In genomic region chr17:82775033-82775823, GRCh38 we compare ENCODE assay signal across 8 cellular contexts. TPM values are rescaled to one million over a fixed set of nuclear protein-coding genes. Genes with fewer than 3 reads are reported as not detected.
DNase-seq lines count a peak whose midpoint lies in the region; ATAC-seq and TF ChIP-seq lines count a peak whose summit lies in the region.

No MANE protein-coding gene starts in this region.

- no peaks in the 10 kb centered on the region for H3K27me3 Mint-ChIP-seq in activated CD4-positive, alpha-beta memory T cell treated with anti-CD3 and anti-CD28 coated beads for 36 hours
- no peaks in the 10 kb centered on the region for H3K27me3 Mint-ChIP-seq in naive thymus-derived CD4-positive, alpha-beta T cell

- intact Hi-C loops in activated CD4-positive, alpha-beta memory T cell treated with anti-CD3 and anti-CD28 coated beads for 36 hours (cut with micrococcal nuclease), result loop anchor here (10.0 kb wide), 1 partner anchor 110 kb away; no protein-coding TSS in a partner anchor
- intact Hi-C loops in naive thymus-derived CD4-positive, alpha-beta T cell (cut with micrococcal nuclease), result loop anchor here in 1 of 2 donors (1.0 kb wide), 1 partner anchor 107 kb away; no protein-coding TSS in a partner anchor

- H3K4me1 ChIP-seq in MM.1S (ENCODE audit: low read length) (no peaks in the 10 kb centered on the region), upper lobe of left lung (peaks cover 5 to 24% (median 8%) of the 10 kb centered on the region in 4 donors)
- peaks cover 8 to 19% of the 10 kb centered on the region in 2 donors for H3K4me1 ChIP-seq in naive thymus-derived CD4-positive, alpha-beta T cell (ENCODE audit: control insufficient read depth in 2 of 2, insufficient read depth in 2 of 2, low read length in 2 of 2)

- no peak overlapping the region for H3K27ac ChIP-seq in MM.1S (ENCODE audit: low read length)
- no peak overlapping the region for H3K27ac ChIP-seq in naive thymus-derived CD4-positive, alpha-beta T cell (ENCODE audit: low read depth, low read length)
- H3K27ac ChIP-seq in upper lobe of left lung, result no peak overlapping the region

- H3K4me3 Mint-ChIP-seq in activated CD4-positive, alpha-beta memory T cell treated with anti-CD3 and anti-CD28 coated beads for 36 hours, result no peak overlapping the region
- H3K4me3 Mint-ChIP-seq in naive thymus-derived CD4-positive, alpha-beta T cell, result peak overlapping the region in 2 of 10 donors; percentile 33 to 42

- H3K4me3 ChIP-seq in MM.1S (ENCODE audit: low read length) (no peak overlapping the region), upper lobe of left lung (peak overlapping the region in 1 of 4 donors; percentile 25)
- peak overlapping the region; percentile 47 for H3K4me3 ChIP-seq in naive thymus-derived CD4-positive, alpha-beta T cell (ENCODE audit: low read length)

- no peaks in the 10 kb centered on the region for H3K27me3 ChIP-seq in MM.1S (replicated peaks; ENCODE audit: insufficient read depth, low read length)
- H3K27me3 ChIP-seq in naive thymus-derived CD4-positive, alpha-beta T cell (ENCODE audit: control insufficient read depth in 2 of 2, insufficient read depth in 2 of 2, low read length in 2 of 2), result no peaks in the 10 kb centered on the region
- no peaks in the 10 kb centered on the region for H3K27me3 ChIP-seq in upper lobe of left lung

- DNase-seq in DMS153 treated with DMSO at 0.1 percent for 48 hours (lab: John Stamatoyannopoulos, UW; ENCODE audit: unreplicated experiment), result peak; percentile 28
- DNase-seq in MM.1S, result no peak
- DNase-seq in activated CD4-positive, alpha-beta memory T cell treated with anti-CD3 and anti-CD28 coated beads for 36 hours, result peak; percentile 52
- peak in 4 of 9 donors; percentile 28 to 56 (median 34) for DNase-seq in naive thymus-derived CD4-positive, alpha-beta T cell
- DNase-seq in upper lobe of left lung, result peak; percentile 71 to 89

- no peak for TF ChIP-seq POLR2A in upper lobe of left lung (IDR thresholded peaks at IDR 0.05)

- H3K9me3 Mint-ChIP-seq in activated CD4-positive, alpha-beta memory T cell treated with anti-CD3 and anti-CD28 coated beads for 36 hours, result no peaks in the 10 kb centered on the region
- H3K9me3 Mint-ChIP-seq in naive thymus-derived CD4-positive, alpha-beta T cell, result no peaks in the 10 kb centered on the region

- no peaks in the 10 kb centered on the region for H3K9me3 ChIP-seq in MM.1S (replicated peaks; ENCODE audit: insufficient read depth, low read length)
- H3K9me3 ChIP-seq in naive thymus-derived CD4-positive, alpha-beta T cell (ENCODE audit: control insufficient read depth in 2 of 3, low read length in 3 of 3), result no peaks in the 10 kb centered on the region
- no peaks in the 10 kb centered on the region for H3K9me3 ChIP-seq in upper lobe of left lung

- TF ChIP-seq CTCF in MM.1S (IDR thresholded peaks at IDR 0.05; ENCODE audit: low read length), result peak; percentile 45
- peak; percentile 84 to 90 (median 87) for TF ChIP-seq CTCF in upper lobe of left lung (IDR thresholded peaks at IDR 0.05)

- ATAC-seq in esophagus mucosa (peak; percentile 24), upper lobe of left lung (ENCODE audit: low FRiP score in 2 of 2) (peak; percentile 63 to 78), HG03039 (IDR thresholded peaks at IDR 0.05; ENCODE audit: unreplicated experiment) (no peak), GM19467 (IDR thresholded peaks at IDR 0.05; ENCODE audit: unreplicated experiment) (no peak)
- ATAC-seq in naive thymus-derived CD4-positive, alpha-beta T cell, result peak; percentile 67

- H3K79me2 ChIP-seq in MM.1S (ENCODE audit: low read length), result no peaks in the 10 kb centered on the region; the same call in 1 of the 2 replicates

- WGBS in upper lobe of left lung, 2 donors, result 36% methylated on average over 30 to 32 of the region's 32 CpGs

- H3F3A ChIP-seq in MM.1S (ENCODE audit: insufficient read depth, low read length), result no peaks in the 10 kb centered on the region

- H3K27ac Mint-ChIP-seq in activated CD4-positive, alpha-beta memory T cell treated with anti-CD3 and anti-CD28 coated beads for 36 hours, result no peak overlapping the region
- H3K27ac Mint-ChIP-seq in naive thymus-derived CD4-positive, alpha-beta T cell, result peak overlapping the region in 2 of 9 donors; percentile 37 to 55

- no peaks in the 10 kb centered on the region for H3K9me2 ChIP-seq in MM.1S (replicated peaks; ENCODE audit: insufficient read depth, low read length)

- no peak for TF ChIP-seq EP300 in upper lobe of left lung (IDR thresholded peaks at IDR 0.05)

- H4K20me1 ChIP-seq in MM.1S (ENCODE audit: insufficient read depth, low read length), result no peaks in the 10 kb centered on the region

- POLR2A ChIA-PET in activated CD4-positive, alpha-beta memory T cell treated with anti-CD3 and anti-CD28 coated beads for 36 hours (lab: Charles Lee), result no interaction called here
- POLR2A ChIA-PET in naive thymus-derived CD4-positive, alpha-beta T cell (lab: Charles Lee), result no interaction called here

- H3K4me2 ChIP-seq in MM.1S (ENCODE audit: low read depth, low read length), result no peak overlapping the region

- H3K36me3 ChIP-seq in MM.1S (replicated peaks; ENCODE audit: insufficient read depth, low read length) (no peaks in the 10 kb centered on the region), upper lobe of left lung (peaks cover 0 to 12% (median 4%) of the 10 kb centered on the region in 4 donors)
- peaks cover 0 to 14% (median 0%) of the 10 kb centered on the region in 3 experiments for H3K36me3 ChIP-seq in naive thymus-derived CD4-positive, alpha-beta T cell (ENCODE audit: control insufficient read depth in 2 of 3, insufficient read depth in 3 of 3, low read length in 3 of 3)

- no peak overlapping the region for H3K9ac ChIP-seq in MM.1S (ENCODE audit: low read length)

- peaks cover 5% of the 10 kb centered on the region for H3K4me1 Mint-ChIP-seq in activated CD4-positive, alpha-beta memory T cell treated with anti-CD3 and anti-CD28 coated beads for 36 hours (ENCODE audit: low read depth)
- peaks cover 2 to 23% (median 13%) of the 10 kb centered on the region in 7 donors for H3K4me1 Mint-ChIP-seq in naive thymus-derived CD4-positive, alpha-beta T cell

- H3K36me3 Mint-ChIP-seq in activated CD4-positive, alpha-beta memory T cell treated with anti-CD3 and anti-CD28 coated beads for 36 hours, result peaks cover 17% of the 10 kb centered on the region
- peaks cover 0 to 20% (median 7%) of the 10 kb centered on the region in 5 donors for H3K36me3 Mint-ChIP-seq in naive thymus-derived CD4-positive, alpha-beta T cell

- H2AFZ ChIP-seq in MM.1S (ENCODE audit: low read length), result no peak overlapping the region

- CTCF ChIA-PET in activated CD4-positive, alpha-beta memory T cell treated with anti-CD3 and anti-CD28 coated beads for 36 hours (lab: Charles Lee), result interaction anchor here (0.6 to 3.9 kb wide), 8 partner anchors 9 to 424 kb away, joined by 3 to 25 read pairs (median 4); no protein-coding TSS in a partner anchor
- CTCF ChIA-PET in naive thymus-derived CD4-positive, alpha-beta T cell (lab: Charles Lee), result interaction anchor here (0.6 to 1.3 kb wide), 4 partner anchors 48 to 163 kb away, joined by 3 to 4 read pairs (median 4); no protein-coding TSS in a partner anchor

RNA-seq across cellular contexts. Expression of gene TBCD, which starts 23.4 kb away (rescaled TPM):
- 10 to 100 TPM; 97.0 to 98.2 TPM for total RNA-seq in activated CD4-positive, alpha-beta memory T cell treated with anti-CD3 and anti-CD28 coated beads for 36 hours
- total RNA-seq in esophagus mucosa, result 55.5 TPM
- 100 to 1,000 TPM in 4 of 5 experiments, 10 to 100 TPM in 1; 99.2 to 255 (median 226) TPM for total RNA-seq in naive thymus-derived CD4-positive, alpha-beta T cell
- 100 to 1,000 TPM in 1 of 2 donors, 10 to 100 TPM in 1; 61.5 to 103 TPM for polyA plus RNA-seq in naive thymus-derived CD4-positive, alpha-beta T cell
- 100 to 1,000 TPM in 3 of 6 donors, 10 to 100 TPM in 3; 71.3 to 262 (median 104) TPM for total RNA-seq in upper lobe of left lung

RNA-seq across cellular contexts. Expression of gene FN3K, which starts 39.8 kb away (rescaled TPM):
- 1 to 10 TPM; 1.6 to 2.3 TPM for total RNA-seq in activated CD4-positive, alpha-beta memory T cell treated with anti-CD3 and anti-CD28 coated beads for 36 hours
- total RNA-seq in esophagus mucosa (3.2 TPM), upper lobe of left lung (10 to 100 TPM; 10.8 to 63.9 (median 30.7) TPM)
- total RNA-seq in naive thymus-derived CD4-positive, alpha-beta T cell, result 10 to 100 TPM in 3 of 5 experiments, 1 to 10 TPM in 2; 3.9 to 14.1 (median 12.0) TPM
- 1 to 10 TPM in 1 of 2 donors, under 1 TPM in 1; 0.97 to 1.2 TPM for polyA plus RNA-seq in naive thymus-derived CD4-positive, alpha-beta T cell

RNA-seq across cellular contexts. Expression of gene FN3KRP, which starts 58.7 kb away (rescaled TPM):
- 10 to 100 TPM; 36.7 to 40.5 TPM for total RNA-seq in activated CD4-positive, alpha-beta memory T cell treated with anti-CD3 and anti-CD28 coated beads for 36 hours
- total RNA-seq in esophagus mucosa (18.2 TPM), upper lobe of left lung (10 to 100 TPM; 14.7 to 94.3 (median 28.8) TPM)
- 10 to 100 TPM; 29.9 to 38.7 (median 35.7) TPM for total RNA-seq in naive thymus-derived CD4-positive, alpha-beta T cell
- 10 to 100 TPM; 31.5 to 32.8 TPM for polyA plus RNA-seq in naive thymus-derived CD4-positive, alpha-beta T cell

Comparison
In these comparisons a context has a peak if more than half of its experiments do, and no peak if none do; other contexts are left out.
1. ATAC-seq: peak in esophagus mucosa (single experiment), naive thymus-derived CD4-positive, alpha-beta T cell (single experiment) and upper lobe of left lung (2 of 2); none in HG03039 (single experiment) and GM19467 (single experiment).